In genomic region chr1:18883079-18883478, GRCh38 we compare ENCODE assay signal across 20 cellular contexts. TPM values are rescaled to one million over a fixed set of nuclear protein-coding genes. Genes with fewer than 3 reads are reported as not detected.
A peak's percentile ranks its signal among the peaks of the same experiment; 100 is the strongest.
DNase-seq lines count a peak whose midpoint lies in the region; ATAC-seq and TF ChIP-seq lines count a peak whose summit lies in the region.
"Had no signal": no experiment of that assay in that cellular context is flagged by ENCODE, and none has a peak within 500 bp of the region (broad histone marks: within the 10 kb centered on the region; RNA-seq: fewer than 3 reads in every experiment).

No MANE protein-coding gene starts in this region.

- CTCF ChIA-PET in RWPE1 (lab: Yijun Ruan, JAX), result interaction anchor here (0.7 to 3.3 kb wide), 3 partner anchors 191 to 286 kb away, joined by 3 to 15 read pairs (median 5); no protein-coding TSS in a partner anchor
- CTCF ChIA-PET in CD8-positive, alpha-beta memory T cell (lab: Charles Lee), result interaction anchor here (1.3 to 3.4 kb wide), 8 partner anchors 9 to 230 kb away, joined by 3 to 25 read pairs (median 6); no protein-coding TSS in a partner anchor

- no peak overlapping the region for H2BK12ac ChIP-seq in neuronal stem cell (ENCODE audit: low read length)

- peaks cover 3% of the 10 kb centered on the region for H3K36me3 Mint-ChIP-seq in mesothelial cell of epicardium
- H3K36me3 Mint-ChIP-seq in CD8-positive, alpha-beta memory T cell, result no peaks in the 10 kb centered on the region
- H3K36me3 Mint-ChIP-seq: CD4-positive, alpha-beta memory T cell had no signal

- no CpG with 5 or more reads among the region's 23 CpGs for WGBS in neuronal stem cell (ENCODE audit: extremely low coverage in 2 of 2, insufficient read length in 2 of 2, insufficient replicate concordance in 1 of 2), 2 donors
- WGBS in psoas muscle, 3 donors, result 94 to 97% (median 96%) methylated on average over 19 to 23 of the region's 23 CpGs

- peak overlapping the region; percentile 51 for H2BK15ac ChIP-seq in neuronal stem cell (ENCODE audit: low read length)

- H3K9me3 Mint-ChIP-seq in mesothelial cell of epicardium, result no peaks in the 10 kb centered on the region
- H3K9me3 Mint-ChIP-seq in CD8-positive, alpha-beta memory T cell, result no peaks in the 10 kb centered on the region
- H3K9me3 Mint-ChIP-seq: CD4-positive, alpha-beta memory T cell; CD4-positive, CD25-positive, alpha-beta regulatory T cell had no signal

- no peak overlapping the region for H3K4me3 ChIP-seq in neuronal stem cell (ENCODE audit: low read length in 2 of 2)
- no peak overlapping the region for H3K4me3 ChIP-seq in psoas muscle
- H3K4me3 ChIP-seq in CD8-positive, alpha-beta memory T cell (ENCODE audit: low read length), result no peak overlapping the region
- H3K4me3 ChIP-seq: BLaER1 had no signal

- peaks cover 5% of the 10 kb centered on the region for H3K79me1 ChIP-seq in neuronal stem cell (ENCODE audit: low read depth, low read length)

- H3K4ac ChIP-seq in neuronal stem cell (ENCODE audit: low read length), result no peak overlapping the region

- H2AFZ ChIP-seq in neuronal stem cell (ENCODE audit: low read length), result no peak overlapping the region

- POLR2A ChIA-PET in RWPE1 (lab: Yijun Ruan, JAX; ENCODE audit: low non-redundant PET), result no interaction called here
- POLR2A ChIA-PET in CD8-positive, alpha-beta memory T cell (lab: Charles Lee), result no interaction called here

- no peaks in the 10 kb centered on the region for H3K27me3 Mint-ChIP-seq in mesothelial cell of epicardium (ENCODE audit: low read depth)
- no peaks in the 10 kb centered on the region for H3K27me3 Mint-ChIP-seq in CD8-positive, alpha-beta memory T cell
- H3K27me3 Mint-ChIP-seq: CD4-positive, alpha-beta memory T cell; CD4-positive, CD25-positive, alpha-beta regulatory T cell had no signal

- H4K91ac ChIP-seq in neuronal stem cell (ENCODE audit: low read depth, low read length, poor library complexity), result no peak overlapping the region

- no peak overlapping the region for H3K4me3 Mint-ChIP-seq in mesothelial cell of epicardium
- no peak overlapping the region for H3K4me3 Mint-ChIP-seq in CD8-positive, alpha-beta memory T cell
- H3K4me3 Mint-ChIP-seq: CD14-positive monocyte; CD4-positive, alpha-beta memory T cell; CD4-positive, CD25-positive, alpha-beta regulatory T cell had no signal

- no peak overlapping the region for H3K9ac ChIP-seq in neuronal stem cell (ENCODE audit: low read depth, low read length, poor library complexity)
- H3K9ac ChIP-seq: BLaER1 had no signal

- H3K14ac ChIP-seq in neuronal stem cell (ENCODE audit: low read length), result no peak overlapping the region

- peak overlapping the region; percentile 60 for H2AK5ac ChIP-seq in neuronal stem cell (ENCODE audit: low read depth, low read length)

- no peaks in the 10 kb centered on the region for H3K27me3 ChIP-seq in neuronal stem cell (ENCODE audit: control insufficient read depth in 3 of 3, insufficient read depth in 3 of 3, low read depth in 1 of 3, low read length in 3 of 3)
- H3K27me3 ChIP-seq in psoas muscle (ENCODE audit: insufficient read depth in 3 of 3, low read length in 2 of 3), result no peaks in the 10 kb centered on the region
- H3K27me3 ChIP-seq in CD8-positive, alpha-beta memory T cell (ENCODE audit: insufficient read depth, low read length, poor library complexity, severe bottlenecking), result no peaks in the 10 kb centered on the region
- H3K27me3 ChIP-seq: BE2C, BLaER1 had no signal

- H3K27ac ChIP-seq in RWPE1 (peak overlapping the region; percentile 37; the same call in 1 of the 2 replicates), cingulate gyrus (ENCODE audit: low read depth, low read length) (peak overlapping the region; percentile 10), neuronal stem cell (replicated peaks; ENCODE audit: low read length) (no peak overlapping the region), psoas muscle (peak overlapping the region; percentile 56)
- H3K27ac ChIP-seq in CD8-positive, alpha-beta memory T cell (ENCODE audit: low read depth, low read length), result no peak overlapping the region
- H3K27ac ChIP-seq: BLaER1 had no signal

- H3K4me1 ChIP-seq in neuronal stem cell (ENCODE audit: control insufficient read depth in 2 of 2, insufficient read depth in 1 of 2, low read depth in 1 of 2, low read length in 2 of 2), result no peaks in the 10 kb centered on the region
- H3K4me1 ChIP-seq in psoas muscle, result peaks cover 33% of the 10 kb centered on the region
- no peaks in the 10 kb centered on the region for H3K4me1 ChIP-seq in CD8-positive, alpha-beta memory T cell (ENCODE audit: insufficient read depth, low read length)
- H3K4me1 ChIP-seq: BLaER1, Caco-2 had no signal

- ATAC-seq in psoas muscle (no peak), left cardiac atrium (no peak)

- no peak overlapping the region for H3K27ac Mint-ChIP-seq in mesothelial cell of epicardium
- no peak overlapping the region for H3K27ac Mint-ChIP-seq in CD8-positive, alpha-beta memory T cell
- H3K27ac Mint-ChIP-seq: CD4-positive, alpha-beta memory T cell; CD4-positive, CD25-positive, alpha-beta regulatory T cell had no signal

- DNase-seq in RWPE1 (ENCODE audit: low spot score), result no peak
- no peak for DNase-seq in neuronal stem cell (ENCODE audit: low spot score)
- no peak for DNase-seq in psoas muscle
- DNase-seq in GM20000 (ENCODE audit: low spot score), result no peak
- no peak for DNase-seq in mesothelial cell of epicardium (ENCODE audit: low spot score in 2 of 2, unreplicated experiment in 2 of 2)
- DNase-seq in CD8-positive, alpha-beta memory T cell, result no peak
- DNase-seq in left cardiac atrium, result no peak
- DNase-seq: 8988T; BE2C; Caco-2; Calu3; CD4-positive, alpha-beta memory T cell; CD4-positive, CD25-positive, alpha-beta regulatory T cell; DMS79 treated with DMSO at 0.1 percent for 48 hours; GF-D8 had no signal

- peaks cover 4 to 7% of the 10 kb centered on the region in 2 donors for H3K36me3 ChIP-seq in neuronal stem cell (replicated peaks in 1 of 2; ENCODE audit: control insufficient read depth in 2 of 2, insufficient read depth in 2 of 2, low read length in 2 of 2)
- H3K36me3 ChIP-seq in psoas muscle (ENCODE audit: insufficient read depth in 1 of 2, low read depth in 1 of 2), result peaks cover 0 to 36% of the 10 kb centered on the region in 2 donors
- H3K36me3 ChIP-seq in CD8-positive, alpha-beta memory T cell (ENCODE audit: insufficient read depth, low read length), result no peaks in the 10 kb centered on the region
- H3K36me3 ChIP-seq: BE2C had no signal

- H2BK5ac ChIP-seq in neuronal stem cell (ENCODE audit: low read length), result peak overlapping the region; percentile 57

- no peak overlapping the region for H3K18ac ChIP-seq in neuronal stem cell (ENCODE audit: low read length)

- H3K4me2 ChIP-seq in neuronal stem cell (ENCODE audit: insufficient read depth, low read length, poor library complexity, severe bottlenecking), result no peak overlapping the region
- H3K4me2 ChIP-seq: BLaER1 had no signal

- H2BK120ac ChIP-seq in neuronal stem cell (ENCODE audit: low read depth, low read length), result no peak overlapping the region

- intact Hi-C loops in psoas muscle (cut with DNase I) (no loop called here), left cardiac atrium (cut with DNase I) (loop anchor here in 1 of 2 donors (5.0 kb wide), 1 partner anchor 214 kb away; no protein-coding TSS in a partner anchor)

- no peak overlapping the region for H3K23ac ChIP-seq in neuronal stem cell (ENCODE audit: low read depth, low read length, poor library complexity)

- H3K4me1 Mint-ChIP-seq in mesothelial cell of epicardium, result no peaks in the 10 kb centered on the region
- no peaks in the 10 kb centered on the region for H3K4me1 Mint-ChIP-seq in CD8-positive, alpha-beta memory T cell
- H3K4me1 Mint-ChIP-seq: CD14-positive monocyte had no signal

- no peak for TF ChIP-seq CTCF in RWPE1 (conservative IDR thresholded peaks at IDR 0.05; ENCODE audit: low read depth)
- no peak for TF ChIP-seq CTCF in psoas muscle (IDR thresholded peaks at IDR 0.05)
- TF ChIP-seq CTCF in GM20000 (IDR thresholded peaks at IDR 0.05; ENCODE audit: extremely low read depth, missing control alignments), result no peak
- no peak for TF ChIP-seq CTCF in mesothelial cell of epicardium (IDR thresholded peaks at IDR 0.05; ENCODE audit: unreplicated experiment)

- H3K9me3 ChIP-seq in neuronal stem cell (replicated peaks in 1 of 2; ENCODE audit: control insufficient read depth in 2 of 2, insufficient read depth in 1 of 2, low read depth in 1 of 2, low read length in 2 of 2) (no peaks in the 10 kb centered on the region), psoas muscle (no peaks in the 10 kb centered on the region)
- H3K9me3 ChIP-seq in CD8-positive, alpha-beta memory T cell (ENCODE audit: low read length), result no peaks in the 10 kb centered on the region
- H3K9me3 ChIP-seq: BE2C, BLaER1, Caco-2 had no signal

- no peak overlapping the region for H4K8ac ChIP-seq in neuronal stem cell (ENCODE audit: low read depth, low read length)

RNA-seq across cellular contexts. Expression of gene ALDH4A1, which starts 19.3 kb away (rescaled TPM):
- polyA plus RNA-seq in neuronal stem cell (2013, experiment 1 of 2), result 11.9 TPM
- polyA plus RNA-seq in neuronal stem cell (2013, experiment 2 of 2), result 11.5 TPM
- 10 to 100 TPM; 31.9 to 81.1 (median 47.0) TPM for total RNA-seq in psoas muscle
- polyA plus RNA-seq in psoas muscle, result 10 to 100 TPM; 19.5 to 28.6 (median 22.7) TPM
- total RNA-seq in mesothelial cell of epicardium, result 10.7 to 11.5 TPM (median 11.5 TPM) in 3 replicates
- total RNA-seq in CD8-positive, alpha-beta memory T cell, result 1 to 10 TPM; 9.3 to 9.5 TPM
- 1.4 TPM for polyA plus RNA-seq in CD8-positive, alpha-beta memory T cell
- 10 to 100 TPM; 23.4 to 31.2 TPM for total RNA-seq in left cardiac atrium

RNA-seq across cellular contexts. Expression of gene TAS1R2, which starts 23.6 kb away (rescaled TPM):
- polyA plus RNA-seq in neuronal stem cell (2013, experiment 1 of 2), result not detected
- polyA plus RNA-seq in neuronal stem cell (2013, experiment 2 of 2), result not detected
- total RNA-seq in psoas muscle, result not detected
- polyA plus RNA-seq in psoas muscle, result not detected
- total RNA-seq in mesothelial cell of epicardium, result not detected in 3 replicates
- not detected for total RNA-seq in CD8-positive, alpha-beta memory T cell
- not detected for polyA plus RNA-seq in CD8-positive, alpha-beta memory T cell
- total RNA-seq in left cardiac atrium, result not detected
- total RNA-seq: A673; Caco-2; Calu3; CD4-positive, alpha-beta memory T cell; CD4-positive, CD25-positive, alpha-beta regulatory T cell had no signal
- polyA plus RNA-seq: AG04450; CD14-positive monocyte; CD4-positive, alpha-beta memory T cell; CD4-positive, CD25-positive, alpha-beta regulatory T cell had no signal

Comparison
In these comparisons a context has a peak if more than half of its experiments do, and no peak if none do; other contexts are left out.
1. H3K27ac ChIP-seq: peak in RWPE1 (single experiment), cingulate gyrus (single experiment) and psoas muscle (single experiment); none in neuronal stem cell (single experiment) and CD8-positive, alpha-beta memory T cell (single experiment).